Comparison of ENCODE assay signal across 8 cellular contexts in the genomic region with DNA sequence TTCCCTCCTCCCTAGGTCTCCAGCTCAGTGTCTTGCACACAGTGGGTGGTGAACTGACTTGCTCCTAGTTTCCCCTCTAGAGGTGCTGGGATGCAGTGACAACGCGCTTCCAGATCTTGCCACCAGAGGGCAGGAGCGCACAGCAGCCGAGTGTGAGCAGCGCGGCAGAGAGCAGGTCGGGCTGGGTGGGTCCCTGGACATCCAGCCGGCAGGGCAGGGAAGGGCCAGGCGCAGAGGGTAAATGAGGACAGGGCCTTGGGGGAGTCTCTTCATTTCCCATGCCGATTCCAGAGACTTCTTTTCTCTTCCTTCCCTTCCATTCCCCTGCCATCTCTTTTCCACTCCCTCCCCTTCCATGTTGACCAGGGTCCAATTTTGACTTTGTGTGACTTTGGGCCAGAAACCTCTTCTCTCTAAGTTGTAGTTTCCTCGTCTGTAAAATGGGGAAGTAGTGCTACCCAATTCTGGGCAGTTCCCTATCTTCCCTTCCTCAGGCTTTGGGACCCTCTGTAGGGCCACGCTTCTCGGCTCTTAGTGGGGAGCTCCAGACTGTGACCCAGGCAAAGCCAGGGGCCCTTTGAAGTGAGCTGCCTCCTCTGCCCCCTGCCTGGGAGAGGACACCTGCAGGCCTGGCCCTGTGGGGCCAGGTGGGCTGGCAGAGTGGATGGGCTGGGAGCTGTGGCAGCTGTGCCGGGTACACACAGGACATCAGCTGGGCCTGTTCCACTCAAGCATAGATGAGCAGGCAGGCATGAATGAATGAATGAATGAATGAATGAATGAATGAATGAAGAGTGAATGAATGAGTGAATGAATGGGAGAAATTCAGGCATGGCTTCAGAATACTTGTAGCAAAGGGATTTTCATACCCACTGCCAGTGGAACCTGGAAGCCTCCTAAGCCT. TPM values are rescaled to one million over a fixed set of nuclear protein-coding genes. Genes with fewer than 3 reads are reported as not detected.
A peak's percentile ranks its signal among the peaks of the same experiment; 100 is the strongest.
DNase-seq lines count a peak whose midpoint lies in the region; TF ChIP-seq lines count a peak whose summit lies in the region.

No MANE protein-coding gene starts in this region.

- CTCF ChIA-PET in SK-N-SH (lab: Yijun Ruan, JAX) = interaction anchor here (0.5 to 14.3 kb wide), 82 partner anchors 8 to 636 kb away, joined by 3 to 207 read pairs (median 4); partner anchors contain the start of genes ADAM17, KLF11, TAF1B and YWHAQ

- DNase-seq in G401 (ENCODE audit: low spot score) (peak; percentile 81), H4 (ENCODE audit: low spot score) (peak; percentile 72), LNCaP clone FGC (ENCODE audit: low read depth) (no peak), SK-N-SH (peak; percentile 98), glomerular endothelial cell (ENCODE audit: extremely low read depth, low read depth, low spot score) (peak; percentile 10), trophoblast cell (peak; percentile 94 to 98), type B pancreatic cell (ENCODE audit: extremely low spot score, unreplicated experiment) (peak; percentile 91)
- peak; percentile 88 for DNase-seq in activated naive CD4-positive, alpha-beta T cell treated with Interleukin-2 at 50 U/mL for 16 hours

- H2BK12ac ChIP-seq in trophoblast cell (ENCODE audit: low read length) = peak overlapping the region; percentile 66

- peak overlapping the region; percentile 89 for H2BK120ac ChIP-seq in trophoblast cell (ENCODE audit: insufficient read depth, low read length, poor library complexity)

- H3K23ac ChIP-seq in trophoblast cell (ENCODE audit: low read length) = no peak overlapping the region

- peak; percentile 97 for TF ChIP-seq CTCF in LNCaP clone FGC (IDR thresholded peaks at IDR 0.05; ENCODE audit: control insufficient read depth, extremely low read depth, insufficient read depth)
- peak; percentile 99 for TF ChIP-seq CTCF in SK-N-SH (IDR thresholded peaks at IDR 0.05)
- peak; percentile 97 for TF ChIP-seq CTCF in type B pancreatic cell (conservative IDR thresholded peaks at IDR 0.05)

- peak; percentile 96 for TF ChIP-seq RAD21 in SK-N-SH (IDR thresholded peaks at IDR 0.05; ENCODE audit: low read length)

- TF ChIP-seq EP300 in SK-N-SH (IDR thresholded peaks at IDR 0.05; ENCODE audit: borderline replicate concordance in 1 of 2, low read depth in 1 of 2, low read length in 1 of 2) = no peak

- H2AFZ ChIP-seq in SK-N-SH (ENCODE audit: low read depth) (no peak overlapping the region), trophoblast cell (ENCODE audit: insufficient read depth, low read length, poor library complexity) (no peak overlapping the region)

- peak overlapping the region; percentile 84 for H3K18ac ChIP-seq in trophoblast cell (ENCODE audit: low read length)

- H3K79me2 ChIP-seq in SK-N-SH (ENCODE audit: insufficient read depth) (no peaks in the 10 kb centered on the region), trophoblast cell (ENCODE audit: control insufficient read depth, insufficient read depth, low read length, poor library complexity) (peaks cover 6% of the 10 kb centered on the region)

- H3K4me1 ChIP-seq in SK-N-SH (ENCODE audit: control insufficient read depth in 1 of 2, insufficient read depth in 2 of 2, low read depth in 1 of 2, low read length in 1 of 2) (peaks cover 8 to 15% of the 10 kb centered on the region in 2 experiments; a peak in 3 of 4 replicates), trophoblast cell (ENCODE audit: control insufficient read depth in 1 of 2, insufficient read depth in 2 of 2, low read length in 2 of 2) (peaks cover 39 to 46% of the 10 kb centered on the region in 2 experiments)

- H3K4me3 ChIP-seq in LNCaP clone FGC (ENCODE audit: low read depth, low read length) (no peak overlapping the region), SK-N-SH (ENCODE audit: low read depth in 2 of 2, low read length in 1 of 2) (no peak overlapping the region; a peak in 1 of 4 replicates), trophoblast cell (ENCODE audit: low read depth, low read length) (no peak overlapping the region)

- H3K27me3 ChIP-seq in SK-N-SH (ENCODE audit: insufficient read depth) = no peaks in the 10 kb centered on the region
- no peaks in the 10 kb centered on the region for H3K27me3 ChIP-seq in trophoblast cell (ENCODE audit: insufficient read depth, low read length)

- H3K4me2 ChIP-seq in SK-N-SH = no peak overlapping the region; the same call in 1 of the 2 replicates
- H3K4me2 ChIP-seq in trophoblast cell (ENCODE audit: low read length) = no peak overlapping the region

- H3K27ac Mint-ChIP-seq in type B pancreatic cell = peak overlapping the region; percentile 90

- H3K9me2 ChIP-seq in SK-N-SH = no peaks in the 10 kb centered on the region

- H3K27ac ChIP-seq in SK-N-SH (ENCODE audit: low read depth in 2 of 2, low read length in 1 of 2) = no peak overlapping the region
- peak overlapping the region; percentile 97 for H3K27ac ChIP-seq in trophoblast cell (ENCODE audit: low read depth, low read length)

- no peak overlapping the region for H3K9ac ChIP-seq in SK-N-SH
- H3K9ac ChIP-seq in trophoblast cell (ENCODE audit: low read length) = no peak overlapping the region

- H4K8ac ChIP-seq in trophoblast cell (ENCODE audit: low read depth, low read length) = peak overlapping the region; percentile 24

- H3K4ac ChIP-seq in trophoblast cell (ENCODE audit: low read depth, low read length) = peak overlapping the region; percentile 25

- H3K27me3 Mint-ChIP-seq in type B pancreatic cell = no peaks in the 10 kb centered on the region

- H3K9me3 ChIP-seq in SK-N-SH = no peaks in the 10 kb centered on the region
- no peaks in the 10 kb centered on the region for H3K9me3 ChIP-seq in trophoblast cell (ENCODE audit: insufficient read depth, low read depth, low read length)

- H3K79me1 ChIP-seq in trophoblast cell (ENCODE audit: low read length) = peaks cover 31% of the 10 kb centered on the region

- WGBS in SK-N-SH (ENCODE audit: low lambda C conversion rate) = 35% methylated on average over 12 of the region's 14 CpGs
- WGBS in trophoblast cell (ENCODE audit: extremely low coverage, insufficient coverage, insufficient read length) = no CpG with 5 or more reads among the region's 14 CpGs

- peak overlapping the region; percentile 65 for H2BK5ac ChIP-seq in trophoblast cell (ENCODE audit: low read depth, low read length, poor library complexity)

- no peaks in the 10 kb centered on the region for H3K9me3 Mint-ChIP-seq in type B pancreatic cell

- peak overlapping the region; percentile 24 for H4K12ac ChIP-seq in trophoblast cell (ENCODE audit: low read depth, low read length)

- H3K36me3 Mint-ChIP-seq in type B pancreatic cell = no peaks in the 10 kb centered on the region

- H3K4me3 Mint-ChIP-seq in type B pancreatic cell = peak overlapping the region; percentile 69

- peaks cover 12% of the 10 kb centered on the region for H3F3A ChIP-seq in SK-N-SH (replicated peaks; ENCODE audit: insufficient read depth)

- H2AK5ac ChIP-seq in trophoblast cell (ENCODE audit: low read length) = peak overlapping the region; percentile 26

- peak overlapping the region; percentile 96 for H4K91ac ChIP-seq in trophoblast cell (ENCODE audit: low read depth, low read length)

- in situ Hi-C loops in G401 (cut with HindIII; ENCODE audit: low sequenced_read_pairs) = loop anchor here (25.0 kb wide), 1 partner anchor 162 kb away; the partner anchor contains the start of gene GRHL1

- POLR2A ChIA-PET in SK-N-SH (lab: Yijun Ruan, JAX) = interaction anchor here (0.7 to 2.5 kb wide), 5 partner anchors 29 to 249 kb away, joined by 3 to 8 read pairs (median 4); partner anchors contain the start of genes ADAM17, TAF1B and YWHAQ

- H3K36me3 ChIP-seq in SK-N-SH (replicated peaks in 1 of 2; ENCODE audit: control insufficient read depth in 1 of 2, insufficient read depth in 2 of 2, low read length in 1 of 2) = no peaks in the 10 kb centered on the region
- no peaks in the 10 kb centered on the region for H3K36me3 ChIP-seq in trophoblast cell (ENCODE audit: control insufficient read depth in 1 of 2, insufficient read depth in 2 of 2, low read length in 2 of 2)

- H3K4me1 Mint-ChIP-seq in type B pancreatic cell (ENCODE audit: unreplicated experiment) = peaks cover 39% of the 10 kb centered on the region

- no peaks in the 10 kb centered on the region for H4K20me1 ChIP-seq in SK-N-SH (ENCODE audit: insufficient read depth)

- H3K14ac ChIP-seq in trophoblast cell (ENCODE audit: low read length) = peak overlapping the region; percentile 65

TF ChIP-seq in SK-N-SH, 30 proteins besides CTCF, POLR2A, EP300 and RAD21 (continues in another document):
- no peak for TF ChIP-seq CHD2 (IDR thresholded peaks at IDR 0.05; ENCODE audit: low read length, partially characterized antibody)
- no peak for TF ChIP-seq MAX (IDR thresholded peaks at IDR 0.05; ENCODE audit: low read depth)
- TF ChIP-seq, protein P1, sequence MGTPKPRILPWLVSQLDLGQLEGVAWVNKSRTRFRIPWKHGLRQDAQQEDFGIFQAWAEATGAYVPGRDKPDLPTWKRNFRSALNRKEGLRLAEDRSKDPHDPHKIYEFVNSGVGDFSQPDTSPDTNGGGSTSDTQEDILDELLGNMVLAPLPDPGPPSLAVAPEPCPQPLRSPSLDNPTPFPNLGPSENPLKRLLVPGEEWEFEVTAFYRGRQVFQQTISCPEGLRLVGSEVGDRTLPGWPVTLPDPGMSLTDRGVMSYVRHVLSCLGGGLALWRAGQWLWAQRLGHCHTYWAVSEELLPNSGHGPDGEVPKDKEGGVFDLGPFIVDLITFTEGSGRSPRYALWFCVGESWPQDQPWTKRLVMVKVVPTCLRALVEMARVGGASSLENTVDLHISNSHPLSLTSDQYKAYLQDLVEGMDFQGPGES (IDR thresholded peaks at IDR 0.05; ENCODE audit: low read depth, low read length) = no peak
- TF ChIP-seq EZH2phosphoT487 (IDR thresholded peaks at IDR 0.05; ENCODE audit: borderline replicate concordance, low read depth) = no peak
- TF ChIP-seq SIN3A (IDR thresholded peaks at IDR 0.05; ENCODE audit: borderline replicate concordance, low read depth, low read length) = no peak; the same call in 1 of the 2 replicates
- TF ChIP-seq RXRA (IDR thresholded peaks at IDR 0.05; ENCODE audit: borderline replicate concordance, low read depth) = no peak

RNA-seq across cellular contexts. Expression of gene TAF1B, which starts 43.3 kb away (rescaled TPM):
- total RNA-seq in G401 (2014; rRNA removed; shearing (Covaris generic)) = 56.1 and 70.7 TPM in 2 replicates
- 14.8 and 28.4 TPM in 2 replicates for total RNA-seq in H4 (2014; rRNA removed; shearing (Covaris generic))
- 7.8 and 8.3 TPM in 2 replicates for polyA plus RNA-seq in SK-N-SH (2012; rRNA removed)
- 10.9 and 13.0 TPM in 2 replicates for polyA plus RNA-seq in SK-N-SH (2012; cell fraction: cytosol; rRNA removed)
- polyA plus RNA-seq in SK-N-SH (2012; cell fraction: nucleus; rRNA removed) = 5.7 and 11.1 TPM in 2 replicates
- total RNA-seq in glomerular endothelial cell (8.5 and 14.4 TPM in 2 replicates), type B pancreatic cell (ENCODE audit: low replicate concordance) (26.3 and 34.1 TPM in 2 replicates)
- polyA plus RNA-seq in trophoblast cell (2013) = 20.9 and 23.2 TPM in 2 replicates
